ENCODE assay signal across 1 cellular context in genomic region chr19:35389192-35389861, GRCh38.
TF ChIP-seq lines count a peak whose summit lies in the region.

No MANE protein-coding gene starts in this region.

TF ChIP-seq in HepG2, 621 proteins besides CTCF, POLR2A, EP300 and RAD21 (continued from another document):
- TF ChIP-seq, protein P1, sequence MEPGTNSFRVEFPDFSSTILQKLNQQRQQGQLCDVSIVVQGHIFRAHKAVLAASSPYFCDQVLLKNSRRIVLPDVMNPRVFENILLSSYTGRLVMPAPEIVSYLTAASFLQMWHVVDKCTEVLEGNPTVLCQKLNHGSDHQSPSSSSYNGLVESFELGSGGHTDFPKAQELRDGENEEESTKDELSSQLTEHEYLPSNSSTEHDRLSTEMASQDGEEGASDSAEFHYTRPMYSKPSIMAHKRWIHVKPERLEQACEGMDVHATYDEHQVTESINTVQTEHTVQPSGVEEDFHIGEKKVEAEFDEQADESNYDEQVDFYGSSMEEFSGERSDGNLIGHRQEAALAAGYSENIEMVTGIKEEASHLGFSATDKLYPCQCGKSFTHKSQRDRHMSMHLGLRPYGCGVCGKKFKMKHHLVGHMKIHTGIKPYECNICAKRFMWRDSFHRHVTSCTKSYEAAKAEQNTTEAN (CRISPR knock-in tag; conservative IDR thresholded peaks at IDR 0.05), result peak; percentile 80
- TF ChIP-seq ZNF44 (CRISPR knock-in tag; IDR thresholded peaks at IDR 0.05) (no peak), ZNF639 (CRISPR knock-in tag; conservative IDR thresholded peaks at IDR 0.05) (no peak), THRA (CRISPR knock-in tag; IDR thresholded peaks at IDR 0.05; ENCODE audit: borderline replicate concordance) (peak; percentile 76; the same call in 1 of the 2 replicates), HNF4G (IDR thresholded peaks at IDR 0.05; ENCODE audit: borderline replicate concordance, low read depth, low read length) (peak; percentile 38; the same call in 1 of the 2 replicates), HNF4G (CRISPR knock-in tag; IDR thresholded peaks at IDR 0.05; ENCODE audit: borderline replicate concordance, low read depth) (no peak), ZBTB7A (CRISPR knock-in tag; IDR thresholded peaks at IDR 0.05) (no peak), DMAP1 (CRISPR knock-in tag; IDR thresholded peaks at IDR 0.05) (0 out of 2 replicates have a peak, but pooled peaks have one; percentile 5), ZNF652 (CRISPR knock-in tag; IDR thresholded peaks at IDR 0.05; ENCODE audit: borderline replicate concordance, low read depth) (no peak), MLX (CRISPR knock-in tag; IDR thresholded peaks at IDR 0.05) (peak; percentile 46; the same call in 1 of the 2 replicates), RARA (CRISPR knock-in tag; IDR thresholded peaks at IDR 0.05) (peak; percentile 82), FOXA3 (CRISPR knock-in tag; IDR thresholded peaks at IDR 0.05) (peak; percentile 14; the same call in 1 of the 2 replicates), GMEB2 (CRISPR knock-in tag; IDR thresholded peaks at IDR 0.05; ENCODE audit: low read depth) (no peak), CENPT (CRISPR knock-in tag; IDR thresholded peaks at IDR 0.05; ENCODE audit: low read depth) (no peak), TCF12 (IDR thresholded peaks at IDR 0.05) (no peak), TCF12 (CRISPR knock-in tag; IDR thresholded peaks at IDR 0.05) (no peak), MEIS2 (CRISPR knock-in tag; IDR thresholded peaks at IDR 0.05) (0 out of 2 replicates have a peak, but pooled peaks have one; percentile 21), SMAD1 (CRISPR knock-in tag; IDR thresholded peaks at IDR 0.05; ENCODE audit: borderline replicate concordance, low read depth) (no peak), ZNF10 (CRISPR knock-in tag; IDR thresholded peaks at IDR 0.05; ENCODE audit: borderline replicate concordance, low read depth) (no peak), NR2F2 (IDR thresholded peaks at IDR 0.05; ENCODE audit: borderline replicate concordance, low read depth) (0 out of 2 replicates have a peak, but pooled peaks have one; percentile 47), RORA (CRISPR knock-in tag; IDR thresholded peaks at IDR 0.05) (no peak), MED1 (CRISPR knock-in tag; IDR thresholded peaks at IDR 0.05) (peak; percentile 81; the same call in 1 of the 2 replicates), IKZF4 (CRISPR knock-in tag; IDR thresholded peaks at IDR 0.05; ENCODE audit: borderline replicate concordance, low read depth, not compliant biosample characterization) (no peak), ZSCAN25 (CRISPR knock-in tag; IDR thresholded peaks at IDR 0.05) (no peak), ZNF331 (CRISPR knock-in tag; IDR thresholded peaks at IDR 0.05) (peak; percentile 56; the same call in 1 of the 2 replicates), ZNF576 (CRISPR knock-in tag; IDR thresholded peaks at IDR 0.05) (no peak), ZNF513 (CRISPR knock-in tag; conservative IDR thresholded peaks at IDR 0.05) (no peak), FIP1L1 (IDR thresholded peaks at IDR 0.05; ENCODE audit: borderline replicate concordance, insufficient read depth, low read depth, low read length) (no peak), SIN3B (IDR thresholded peaks at IDR 0.05; ENCODE audit: low read length) (no peak), RXRB (CRISPR knock-in tag; IDR thresholded peaks at IDR 0.05; ENCODE audit: borderline replicate concordance) (peak; percentile 87), SCMH1 (CRISPR knock-in tag; IDR thresholded peaks at IDR 0.05; ENCODE audit: borderline replicate concordance) (no peak), MEIS1 (CRISPR knock-in tag; IDR thresholded peaks at IDR 0.05; ENCODE audit: borderline replicate concordance) (no peak), ZNF274 (CRISPR knock-in tag; IDR thresholded peaks at IDR 0.05) (no peak), MAFK (conservative IDR thresholded peaks at IDR 0.05 in 1 of 2, IDR thresholded peaks at IDR 0.05 in 1 of 2; ENCODE audit: low read length in 2 of 2) (no peak), ZNF879 (CRISPR knock-in tag; IDR thresholded peaks at IDR 0.05) (no peak), KLF13 (CRISPR knock-in tag; IDR thresholded peaks at IDR 0.05) (no peak)
- TF ChIP-seq, protein P2, sequence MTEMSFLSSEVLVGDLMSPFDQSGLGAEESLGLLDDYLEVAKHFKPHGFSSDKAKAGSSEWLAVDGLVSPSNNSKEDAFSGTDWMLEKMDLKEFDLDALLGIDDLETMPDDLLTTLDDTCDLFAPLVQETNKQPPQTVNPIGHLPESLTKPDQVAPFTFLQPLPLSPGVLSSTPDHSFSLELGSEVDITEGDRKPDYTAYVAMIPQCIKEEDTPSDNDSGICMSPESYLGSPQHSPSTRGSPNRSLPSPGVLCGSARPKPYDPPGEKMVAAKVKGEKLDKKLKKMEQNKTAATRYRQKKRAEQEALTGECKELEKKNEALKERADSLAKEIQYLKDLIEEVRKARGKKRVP (CRISPR knock-in tag; IDR thresholded peaks at IDR 0.05), result 0 out of 4 replicates have a peak, but pooled peaks of 1 of the 2 experiments have one; percentile 21
- TF ChIP-seq, protein P3, sequence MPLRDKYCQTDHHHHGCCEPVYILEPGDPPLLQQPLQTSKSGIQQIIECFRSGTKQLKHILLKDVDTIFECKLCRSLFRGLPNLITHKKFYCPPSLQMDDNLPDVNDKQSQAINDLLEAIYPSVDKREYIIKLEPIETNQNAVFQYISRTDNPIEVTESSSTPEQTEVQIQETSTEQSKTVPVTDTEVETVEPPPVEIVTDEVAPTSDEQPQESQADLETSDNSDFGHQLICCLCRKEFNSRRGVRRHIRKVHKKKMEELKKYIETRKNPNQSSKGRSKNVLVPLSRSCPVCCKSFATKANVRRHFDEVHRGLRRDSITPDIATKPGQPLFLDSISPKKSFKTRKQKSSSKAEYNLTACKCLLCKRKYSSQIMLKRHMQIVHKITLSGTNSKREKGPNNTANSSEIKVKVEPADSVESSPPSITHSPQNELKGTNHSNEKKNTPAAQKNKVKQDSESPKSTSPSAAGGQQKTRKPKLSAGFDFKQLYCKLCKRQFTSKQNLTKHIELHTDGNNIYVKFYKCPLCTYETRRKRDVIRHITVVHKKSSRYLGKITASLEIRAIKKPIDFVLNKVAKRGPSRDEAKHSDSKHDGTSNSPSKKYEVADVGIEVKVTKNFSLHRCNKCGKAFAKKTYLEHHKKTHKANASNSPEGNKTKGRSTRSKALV (CRISPR knock-in tag; IDR thresholded peaks at IDR 0.05), result 0 out of 2 replicates have a peak, but pooled peaks have one; percentile 31
- TF ChIP-seq, protein P4, sequence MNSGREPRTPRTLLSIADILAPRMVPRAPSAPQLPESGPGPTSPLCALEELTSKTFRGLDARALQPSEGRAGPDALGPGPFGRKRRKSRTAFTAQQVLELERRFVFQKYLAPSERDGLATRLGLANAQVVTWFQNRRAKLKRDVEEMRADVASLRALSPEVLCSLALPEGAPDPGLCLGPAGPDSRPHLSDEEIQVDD (CRISPR knock-in tag; IDR thresholded peaks at IDR 0.05; ENCODE audit: borderline replicate concordance), result no peak
